Comparison of ENCODE assay signal across 9 cellular contexts in the genomic region with DNA sequence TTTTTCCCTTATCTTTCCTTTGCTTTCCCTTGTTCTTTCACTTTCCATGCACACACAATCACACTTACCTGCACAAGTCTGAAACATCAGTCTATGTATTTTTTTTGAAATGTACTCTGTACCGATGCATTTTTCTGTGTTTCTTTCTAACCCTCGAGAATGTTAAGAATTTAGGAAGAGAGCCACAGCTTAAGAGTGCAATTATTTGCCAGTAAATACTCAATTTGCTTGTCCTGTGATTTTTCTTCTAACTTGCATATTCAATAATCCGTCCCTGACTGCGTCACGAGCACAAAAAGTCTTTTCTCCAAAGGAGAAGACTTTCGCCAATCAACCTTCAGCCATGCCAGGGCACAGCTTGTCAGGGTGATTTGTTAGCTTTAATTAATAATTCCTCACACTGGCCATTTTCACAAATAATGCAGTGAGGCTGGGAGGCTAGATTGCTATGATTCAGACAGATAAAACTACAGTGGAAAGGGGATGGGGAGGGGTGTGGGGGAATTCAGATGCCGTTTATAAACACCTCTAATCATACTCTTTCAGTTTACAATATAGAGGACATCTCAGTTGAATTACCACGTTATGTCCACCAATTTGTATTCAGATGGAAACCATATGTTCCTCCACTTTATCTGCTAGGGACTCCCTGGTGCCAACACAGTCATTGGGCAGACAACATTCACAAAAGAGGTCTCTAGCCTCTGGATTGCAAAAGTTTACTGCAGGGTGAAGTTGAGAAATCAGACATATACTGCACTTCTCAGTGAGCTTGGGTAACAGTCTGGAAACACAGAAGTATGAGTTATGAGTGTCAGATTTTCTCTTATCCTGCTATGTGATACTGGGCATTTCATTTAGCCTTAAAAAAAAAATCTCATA.
DNase-seq lines count a peak whose midpoint lies in the region; ATAC-seq and TF ChIP-seq lines count a peak whose summit lies in the region.
"Had no signal": no experiment of that assay in that cellular context is flagged by ENCODE, and none has a peak within 500 bp of the region (broad histone marks: within the 10 kb centered on the region; RNA-seq: fewer than 3 reads in every experiment).

No MANE protein-coding gene starts in this region.

- H2AFZ ChIP-seq in PC-3 (ENCODE audit: low read length), result no peak overlapping the region

- no TSS peak for BruUV-seq in PC-3 (replicated peaks; lab: Mats Ljungman, UMichigan)

- in situ Hi-C loops in G401 (cut with HindIII; ENCODE audit: low sequenced_read_pairs), result no loop called here

- H3F3A ChIP-seq in PC-3 (ENCODE audit: low read length, unreplicated experiment), result no peaks in the 10 kb centered on the region

- no peaks in the 10 kb centered on the region for H3K27me3 ChIP-seq in skeletal muscle satellite cell (ENCODE audit: control insufficient read depth, insufficient read depth, low read length)
- no peaks in the 10 kb centered on the region for H3K27me3 ChIP-seq in PC-3 (ENCODE audit: low read length)

- DNase-seq in G401 (ENCODE audit: low spot score), result peak; percentile 75
- no peak for DNase-seq in left ventricle myocardium superior
- no peak for DNase-seq in NCI-H128 (lab: John Stamatoyannopoulos, UW; ENCODE audit: unreplicated experiment)
- no peak for DNase-seq in NCI-H1092 treated with DMSO at 0.1 percent for 48 hours (lab: John Stamatoyannopoulos, UW)
- no peak for DNase-seq in activated naive CD4-positive, alpha-beta T cell treated with anti-CD3 and anti-CD28 coated beads, Interleukin-2, amount 50 U/mL, for 72 hours (ENCODE audit: low spot score in 2 of 2)
- no peak for DNase-seq in PC-3
- DNase-seq: KG1 had no signal

- H3K36me3 Mint-ChIP-seq in activated naive CD4-positive, alpha-beta T cell treated with anti-CD3 and anti-CD28 coated beads, Interleukin-2, amount 50 U/mL, for 72 hours, result no peaks in the 10 kb centered on the region

- no peaks in the 10 kb centered on the region for H3K9me3 Mint-ChIP-seq in activated naive CD4-positive, alpha-beta T cell treated with anti-CD3 and anti-CD28 coated beads, Interleukin-2, amount 50 U/mL, for 72 hours

- no peaks in the 10 kb centered on the region for H3K9me3 ChIP-seq in skeletal muscle satellite cell (replicated peaks; ENCODE audit: low read length)
- no peaks in the 10 kb centered on the region for H3K9me3 ChIP-seq in PC-3 (ENCODE audit: low read length)

- H3K9ac ChIP-seq in skeletal muscle satellite cell (ENCODE audit: low read depth, low read length) (peak overlapping the region; percentile 81), PC-3 (ENCODE audit: low read length) (no peak overlapping the region)

- no peaks in the 10 kb centered on the region for H3K9me2 ChIP-seq in PC-3 (replicated peaks; ENCODE audit: low read length)

- TF ChIP-seq CTCF in WI38 (IDR thresholded peaks at IDR 0.05; ENCODE audit: low read depth, low read length), result no peak
- TF ChIP-seq CTCF in PC-3 (conservative IDR thresholded peaks at IDR 0.05; ENCODE audit: low read depth, low read length), result no peak

- no peak overlapping the region for H3K27ac ChIP-seq in PC-3 (ENCODE audit: low read length)

- intact Hi-C loops in left ventricle myocardium superior (cut with micrococcal nuclease) (no loop called here), PC-3 (cut with micrococcal nuclease) (no loop called here)

- POLR2A ChIA-PET in PC-3 (lab: Charles Lee; ENCODE audit: unreplicated experiment), result no interaction called here

- peak; percentile 67 for ATAC-seq in left ventricle myocardium superior
- no peak for ATAC-seq in activated naive CD4-positive, alpha-beta T cell treated with anti-CD3 and anti-CD28 coated beads, Interleukin-2, amount 50 U/mL, for 72 hours
- no peak for ATAC-seq in PC-3

- H3K36me3 ChIP-seq in skeletal muscle satellite cell (ENCODE audit: insufficient read depth, low read length), result no peaks in the 10 kb centered on the region
- no peaks in the 10 kb centered on the region for H3K36me3 ChIP-seq in PC-3 (ENCODE audit: low read depth, low read length)

- H3K4me2 ChIP-seq in skeletal muscle satellite cell (ENCODE audit: low read length), result peak overlapping the region; percentile 83
- H3K4me2 ChIP-seq in PC-3 (ENCODE audit: low read length), result no peak overlapping the region

- peaks cover 29% of the 10 kb centered on the region for H3K4me1 ChIP-seq in skeletal muscle satellite cell (ENCODE audit: control insufficient read depth, insufficient read depth, low read length)
- H3K4me1 ChIP-seq in PC-3 (ENCODE audit: insufficient read depth, low read length), result 0 out of 2 replicates have a peak, but pooled peaks cover 3% of the 10 kb centered on the region

- H3K79me2 ChIP-seq in PC-3 (ENCODE audit: low read length), result no peaks in the 10 kb centered on the region

- peak overlapping the region; percentile 52 for H3K4me3 ChIP-seq in WI38 (ENCODE audit: low read depth, low read length)
- H3K4me3 ChIP-seq in skeletal muscle satellite cell (ENCODE audit: low read length), result peak overlapping the region; percentile 65
- no peak overlapping the region for H3K4me3 ChIP-seq in PC-3 (ENCODE audit: low read length)

- CTCF ChIA-PET in PC-3 (lab: Charles Lee), result no interaction called here

- H3K27ac Mint-ChIP-seq in activated naive CD4-positive, alpha-beta T cell treated with anti-CD3 and anti-CD28 coated beads, Interleukin-2, amount 50 U/mL, for 72 hours, result no peak overlapping the region

- H4K20me1 ChIP-seq in PC-3 (ENCODE audit: low read length), result no peaks in the 10 kb centered on the region
